8 cellular contexts compared by ENCODE assay signal in the genomic region with DNA sequence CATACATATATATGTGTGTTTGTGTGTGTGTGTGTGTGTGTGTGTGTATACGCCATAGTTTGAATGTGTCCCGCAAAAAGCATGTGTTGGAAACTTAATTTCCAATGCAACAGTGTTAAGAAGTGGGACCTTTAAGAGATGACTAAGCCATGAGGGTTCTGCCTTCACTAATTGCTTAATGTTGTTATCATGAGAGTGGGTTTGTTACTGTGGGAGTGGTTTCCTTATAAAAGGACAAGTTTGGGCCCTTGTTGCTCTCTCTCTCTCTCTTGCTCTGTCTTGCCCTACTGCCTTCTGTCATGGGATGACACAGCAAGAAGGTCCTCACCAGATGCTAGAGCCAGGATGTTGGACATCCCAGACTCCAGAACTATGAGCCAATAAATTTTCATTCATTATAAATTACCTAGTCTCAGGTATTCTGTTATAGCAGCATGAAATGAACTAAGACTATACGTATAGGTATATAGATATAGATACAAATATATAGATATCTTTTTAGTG.
"Had no signal": no experiment of that assay in that cellular context is flagged by ENCODE, and none has a peak within 500 bp of the region (broad histone marks: within the 10 kb centered on the region; RNA-seq: fewer than 3 reads in every experiment).

No MANE protein-coding gene starts in this region.

- H3K4me2 ChIP-seq: GM23338 had no signal

- FAIRE-seq: H1, H54, HTR-8/SVneo had no signal

- H2AFZ ChIP-seq: GM23338 had no signal

- DNase-seq: H9, HCEC 1CT, HFFc6, IMR-90 had no signal

- H3K9me3 Mint-ChIP-seq: GM23338, H9 had no signal

- H3K27ac Mint-ChIP-seq: GM23338, H9, HFFc6 had no signal

- ATAC-seq: GM23338 had no signal

- H3K4me3 ChIP-seq: GM23338 had no signal

- H3K4me3 Mint-ChIP-seq: GM23338, H9, HFFc6 had no signal
